ENCODE assay signal across 25 cellular contexts in the genomic region with DNA sequence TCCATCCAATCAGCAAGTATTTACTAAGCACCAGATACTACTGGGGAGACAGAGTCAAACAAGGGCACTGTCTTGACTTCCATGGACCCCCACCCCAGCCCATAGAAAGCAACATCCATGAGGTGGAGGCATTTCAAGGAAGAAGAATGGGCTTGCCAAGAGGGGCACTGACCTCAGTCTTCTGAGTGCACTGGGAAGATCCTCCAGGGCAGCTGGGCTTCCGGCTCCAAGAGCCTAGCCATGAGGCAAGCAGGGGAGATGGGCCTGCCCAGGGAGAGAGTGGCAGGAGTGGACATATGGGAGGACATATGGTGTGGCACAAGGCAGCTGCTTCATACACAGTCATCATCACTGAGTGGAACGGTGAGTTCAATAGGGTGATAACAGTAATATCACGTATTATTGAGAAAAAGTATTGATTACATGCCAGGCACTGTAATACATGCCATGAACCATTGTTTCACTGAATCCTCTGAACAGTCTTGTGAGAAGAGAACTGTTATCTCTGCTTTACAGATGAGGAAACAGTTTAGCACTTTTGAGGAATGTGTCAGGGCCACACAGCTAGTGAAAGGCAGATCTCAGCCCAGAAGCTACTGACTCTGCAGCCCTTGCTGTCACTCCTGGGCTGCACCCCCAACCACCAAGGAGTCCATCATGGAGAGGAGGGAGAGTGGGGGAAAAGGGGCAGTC.
A peak's percentile ranks its signal among the peaks of the same experiment; 100 is the strongest.
DNase-seq lines count a peak whose midpoint lies in the region; ATAC-seq and TF ChIP-seq lines count a peak whose summit lies in the region.
"Had no signal": no experiment of that assay in that cellular context is flagged by ENCODE, and none has a peak within 500 bp of the region (broad histone marks: within the 10 kb centered on the region; RNA-seq: fewer than 3 reads in every experiment).

No MANE protein-coding gene starts in this region.

- intact Hi-C loops in lower lobe of right lung (cut with DNase I) = no loop called here
- intact Hi-C loops in activated T-helper 1 cell treated with anti-CD3 and anti-CD28 coated beads, Interleukin-12 subunit alpha, Interleukin-12 subunit beta, Interleukin-2, Interleukin-4 antibody, amounts not matched to agents 30 ng/mL and 10 ng/mL and 1 ng/mL, durations not matched to agents 14 hours and 24 hours and 36 hours (cut with micrococcal nuclease) = no loop called here

- no peak for TF ChIP-seq CTCF in glutamatergic neuron (IDR thresholded peaks at IDR 0.05; ENCODE audit: partially characterized antibody, unreplicated experiment)
- TF ChIP-seq CTCF in progenitor cell of endocrine pancreas (IDR thresholded peaks at IDR 0.05; ENCODE audit: unreplicated experiment) = no peak
- TF ChIP-seq CTCF in lower lobe of right lung (IDR thresholded peaks at IDR 0.05) = no peak
- TF ChIP-seq CTCF in endodermal cell (conservative IDR thresholded peaks at IDR 0.05) = no peak

- H3K9me3 ChIP-seq in lower lobe of right lung = no peaks in the 10 kb centered on the region
- peaks cover 5% of the 10 kb centered on the region for H3K9me3 ChIP-seq in endodermal cell (ENCODE audit: control insufficient read depth, low read length)
- H3K9me3 ChIP-seq: BLaER1 treated with 17β-estradiol and CSF1 and Interleukin-3, amounts not matched to agents 10 nM and 100 nM; SJSA1 had no signal

- WGBS in endodermal cell (ENCODE audit: insufficient coverage in 1 of 2, insufficient read length in 1 of 2), 2 experiments = 96% methylated on average over 3 of the region's 3 CpGs

- peaks cover 3% of the 10 kb centered on the region for H3K27me3 Mint-ChIP-seq in glutamatergic neuron (ENCODE audit: unreplicated experiment)
- H3K27me3 Mint-ChIP-seq in progenitor cell of endocrine pancreas = peaks cover 10% of the 10 kb centered on the region
- peaks cover 6% of the 10 kb centered on the region for H3K27me3 Mint-ChIP-seq in activated T-helper 1 cell treated with anti-CD3 and anti-CD28 coated beads, Interleukin-12 subunit alpha, Interleukin-12 subunit beta, Interleukin-2, Interleukin-4 antibody, amounts not matched to agents 30 ng/mL and 10 ng/mL and 1 ng/mL, durations not matched to agents 14 hours and 24 hours and 36 hours (ENCODE audit: insufficient read depth)
- H3K27me3 Mint-ChIP-seq in endodermal cell (ENCODE audit: insufficient read depth) = peaks cover 89% of the 10 kb centered on the region

- H3K27ac ChIP-seq in lower lobe of right lung (no peak overlapping the region), endodermal cell (ENCODE audit: low read depth, low read length) (no peak overlapping the region)
- H3K27ac ChIP-seq: BLaER1 treated with 17β-estradiol and CSF1 and Interleukin-3, amounts not matched to agents 10 nM and 100 nM; PC-9; SJSA1 had no signal

- H3K9me3 Mint-ChIP-seq in glutamatergic neuron (ENCODE audit: unreplicated experiment) = peaks cover 7% of the 10 kb centered on the region
- H3K9me3 Mint-ChIP-seq in progenitor cell of endocrine pancreas (ENCODE audit: low read depth) = no peaks in the 10 kb centered on the region
- H3K9me3 Mint-ChIP-seq in activated T-helper 1 cell treated with anti-CD3 and anti-CD28 coated beads, Interleukin-12 subunit alpha, Interleukin-12 subunit beta, Interleukin-2, Interleukin-4 antibody, amounts not matched to agents 30 ng/mL and 10 ng/mL and 1 ng/mL, durations not matched to agents 14 hours and 24 hours and 36 hours = no peaks in the 10 kb centered on the region
- H3K9me3 Mint-ChIP-seq in endodermal cell = peaks cover 5% of the 10 kb centered on the region

- H3K36me3 ChIP-seq in lower lobe of right lung (no peaks in the 10 kb centered on the region), endodermal cell (ENCODE audit: control insufficient read depth, insufficient read depth, low read length) (no peaks in the 10 kb centered on the region)
- H3K36me3 ChIP-seq: BLaER1 treated with 17β-estradiol and CSF1 and Interleukin-3, amounts not matched to agents 10 nM and 100 nM; SJSA1 had no signal

- no peak overlapping the region for H3K27ac Mint-ChIP-seq in glutamatergic neuron (ENCODE audit: unreplicated experiment)
- peak overlapping the region; percentile 56 for H3K27ac Mint-ChIP-seq in progenitor cell of endocrine pancreas
- H3K27ac Mint-ChIP-seq in activated T-helper 1 cell treated with anti-CD3 and anti-CD28 coated beads, Interleukin-12 subunit alpha, Interleukin-12 subunit beta, Interleukin-2, Interleukin-4 antibody, amounts not matched to agents 30 ng/mL and 10 ng/mL and 1 ng/mL, durations not matched to agents 14 hours and 24 hours and 36 hours = no peak overlapping the region
- no peak overlapping the region for H3K27ac Mint-ChIP-seq in endodermal cell
- H3K27ac Mint-ChIP-seq: CD4-positive, alpha-beta memory T cell had no signal

- H3K4me1 ChIP-seq in lower lobe of right lung = peaks cover 10% of the 10 kb centered on the region
- peaks cover 12% of the 10 kb centered on the region for H3K4me1 ChIP-seq in endodermal cell (ENCODE audit: control insufficient read depth, insufficient read depth, low read length)

- no peaks in the 10 kb centered on the region for H3K27me3 ChIP-seq in lower lobe of right lung (ENCODE audit: low read depth)
- H3K27me3 ChIP-seq in endodermal cell (ENCODE audit: control insufficient read depth, insufficient read depth, low read length, poor library complexity, severe bottlenecking) = peaks cover 83% of the 10 kb centered on the region
- H3K27me3 ChIP-seq: SJSA1 had no signal

- peaks cover 8% of the 10 kb centered on the region for H3K4me1 Mint-ChIP-seq in glutamatergic neuron (ENCODE audit: low read depth, unreplicated experiment)
- H3K4me1 Mint-ChIP-seq in progenitor cell of endocrine pancreas (ENCODE audit: low read depth) = peaks cover 4% of the 10 kb centered on the region
- H3K4me1 Mint-ChIP-seq in activated T-helper 1 cell treated with anti-CD3 and anti-CD28 coated beads, Interleukin-12 subunit alpha, Interleukin-12 subunit beta, Interleukin-2, Interleukin-4 antibody, amounts not matched to agents 30 ng/mL and 10 ng/mL and 1 ng/mL, durations not matched to agents 14 hours and 24 hours and 36 hours (ENCODE audit: low read depth) = no peaks in the 10 kb centered on the region
- peaks cover 24% of the 10 kb centered on the region for H3K4me1 Mint-ChIP-seq in endodermal cell
- H3K4me1 Mint-ChIP-seq: CD4-positive, alpha-beta memory T cell had no signal

- H3K36me3 Mint-ChIP-seq in glutamatergic neuron (ENCODE audit: unreplicated experiment) (no peaks in the 10 kb centered on the region), progenitor cell of endocrine pancreas (ENCODE audit: insufficient read depth) (no peaks in the 10 kb centered on the region), endodermal cell (ENCODE audit: low read depth) (no peaks in the 10 kb centered on the region)
- no peaks in the 10 kb centered on the region for H3K36me3 Mint-ChIP-seq in activated T-helper 1 cell treated with anti-CD3 and anti-CD28 coated beads, Interleukin-12 subunit alpha, Interleukin-12 subunit beta, Interleukin-2, Interleukin-4 antibody, amounts not matched to agents 30 ng/mL and 10 ng/mL and 1 ng/mL, durations not matched to agents 14 hours and 24 hours and 36 hours (ENCODE audit: low read depth)
- H3K36me3 Mint-ChIP-seq: CD4-positive, alpha-beta memory T cell had no signal

- no peak overlapping the region for H3K9ac ChIP-seq in endodermal cell (ENCODE audit: extremely low read depth, low read length, poor library complexity, severe bottlenecking)
- H3K9ac ChIP-seq: BLaER1 treated with 17β-estradiol and CSF1 and Interleukin-3, amounts not matched to agents 10 nM and 100 nM had no signal

- H3K4me3 ChIP-seq in lower lobe of right lung (no peak overlapping the region), endodermal cell (ENCODE audit: low read length) (no peak overlapping the region)
- H3K4me3 ChIP-seq: BLaER1 treated with 17β-estradiol and CSF1 and Interleukin-3, amounts not matched to agents 10 nM and 100 nM; K562; PC-9; SJSA1 had no signal

- H3K4me3 Mint-ChIP-seq in glutamatergic neuron (ENCODE audit: unreplicated experiment) (peak overlapping the region; percentile 34), progenitor cell of endocrine pancreas (ENCODE audit: low read depth) (no peak overlapping the region), endodermal cell (no peak overlapping the region)
- no peak overlapping the region for H3K4me3 Mint-ChIP-seq in activated T-helper 1 cell treated with anti-CD3 and anti-CD28 coated beads, Interleukin-12 subunit alpha, Interleukin-12 subunit beta, Interleukin-2, Interleukin-4 antibody, amounts not matched to agents 30 ng/mL and 10 ng/mL and 1 ng/mL, durations not matched to agents 14 hours and 24 hours and 36 hours
- H3K4me3 Mint-ChIP-seq: CD4-positive, alpha-beta memory T cell had no signal

- DNase-seq in DMS 273 treated with DMSO at 0.1 percent for 48 hours (lab: John Stamatoyannopoulos, UW) (peak; percentile 19), OCI-M1 (lab: John Stamatoyannopoulos, UW) (peak; percentile 8), glutamatergic neuron (no peak), progenitor cell of endocrine pancreas (ENCODE audit: low spot score, unreplicated experiment) (no peak), lower lobe of right lung (no peak), endodermal cell (no peak)
- no peak for DNase-seq in activated CD8-positive, alpha-beta memory T cell treated with anti-CD3 and anti-CD28 coated beads, Interleukin-2, amount 50 U/mL, for 48 hours
- DNase-seq in activated T-helper 1 cell treated with anti-CD3 and anti-CD28 coated beads, Interleukin-12 subunit alpha, Interleukin-12 subunit beta, Interleukin-2, Interleukin-4 antibody, amounts not matched to agents 30 ng/mL and 10 ng/mL and 1 ng/mL, durations not matched to agents 14 hours and 24 hours and 36 hours (ENCODE audit: low spot score) = no peak
- DNase-seq: CD4-positive, alpha-beta memory T cell; COR-L47; DMS79 treated with DMSO at 0.1 percent for 48 hours; Kasumi-1; MV-4-11; NCI-H1105; NCI-H1436 treated with DMSO at 0.1 percent for 48 hours; NCI-H187 treated with DMSO at 0.1 percent for 48 hours; NCI-H2171 treated with DMSO at 0.1 percent for 48 hours; NCI-H345; NCI-H510A treated with DMSO at 0.1 percent for 48 hours; NCI-H774; PC-9 had no signal

- no peak for ATAC-seq in lower lobe of right lung
- ATAC-seq: K562, Right ventricle myocardium inferior had no signal

Comparison
In these comparisons a context has a peak if more than half of its experiments do, and no peak if none do; other contexts are left out.
1. DNase-seq: peak in DMS 273 treated with DMSO at 0.1 percent for 48 hours (single experiment) and OCI-M1 (single experiment); none in glutamatergic neuron (single experiment), progenitor cell of endocrine pancreas (single experiment), lower lobe of right lung (single experiment), activated CD8-positive, alpha-beta memory T cell treated with anti-CD3 and anti-CD28 coated beads, Interleukin-2, amount 50 U/mL, for 48 hours (single experiment), activated T-helper 1 cell treated with anti-CD3 and anti-CD28 coated beads, Interleukin-12 subunit alpha, Interleukin-12 subunit beta, Interleukin-2, Interleukin-4 antibody, amounts not matched to agents 30 ng/mL and 10 ng/mL and 1 ng/mL, durations not matched to agents 14 hours and 24 hours and 36 hours (single experiment) and endodermal cell (single experiment).